1 cellular context compared by ENCODE assay signal in the genomic region with DNA sequence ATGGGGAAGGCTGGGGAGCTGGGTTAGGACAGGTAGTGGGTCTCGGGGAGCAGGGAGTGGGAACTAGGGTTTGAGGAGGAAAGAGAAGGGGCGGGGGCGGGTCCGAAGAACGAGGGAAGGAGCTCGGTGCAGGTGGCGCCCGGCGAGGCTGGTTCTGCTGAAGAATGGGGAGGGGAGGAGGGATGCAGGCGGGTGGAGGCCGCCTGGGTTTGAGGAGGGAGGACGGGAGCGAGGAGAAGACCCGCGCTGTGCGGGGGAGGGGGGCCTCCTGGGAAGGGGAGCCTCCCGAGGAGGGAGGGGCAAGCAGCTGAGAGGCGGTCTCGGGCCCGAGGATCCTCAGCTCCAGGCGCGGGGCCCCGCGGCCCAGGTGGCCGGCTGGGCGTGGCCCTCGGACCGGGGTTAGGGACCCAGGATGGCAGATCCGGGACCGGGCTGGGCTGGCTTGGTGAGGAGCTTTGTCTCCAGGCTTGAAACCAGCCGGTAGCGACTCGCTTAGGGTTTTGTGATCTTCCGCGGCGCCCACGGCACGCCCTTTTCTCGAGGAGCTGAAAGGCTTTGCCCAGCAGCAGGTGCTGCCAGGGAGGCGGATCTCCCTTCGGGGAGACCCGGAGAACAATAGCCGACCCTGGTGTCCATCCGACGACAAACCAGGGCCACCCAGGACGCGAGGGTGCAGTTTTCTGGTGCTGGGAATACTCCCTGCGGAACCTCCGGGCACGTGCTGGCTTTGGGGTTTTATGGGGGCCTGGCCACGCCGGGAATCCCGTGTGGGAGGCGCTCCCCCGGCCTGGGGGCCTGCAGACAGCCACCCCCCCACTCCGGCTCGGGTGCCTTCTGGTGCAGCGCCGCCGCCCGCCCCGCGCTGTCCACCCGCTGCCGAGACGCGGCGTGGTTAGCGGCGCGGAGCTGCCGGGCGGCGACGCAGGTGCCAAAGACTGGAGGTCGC.
TF ChIP-seq lines count a peak whose summit lies in the region.

No MANE protein-coding gene starts in this region.

TF ChIP-seq in WTC11, 78 proteins besides CTCF, POLR2A, EP300 and RAD21 (continued from another document and continues in another):
- TF ChIP-seq, protein P1, sequence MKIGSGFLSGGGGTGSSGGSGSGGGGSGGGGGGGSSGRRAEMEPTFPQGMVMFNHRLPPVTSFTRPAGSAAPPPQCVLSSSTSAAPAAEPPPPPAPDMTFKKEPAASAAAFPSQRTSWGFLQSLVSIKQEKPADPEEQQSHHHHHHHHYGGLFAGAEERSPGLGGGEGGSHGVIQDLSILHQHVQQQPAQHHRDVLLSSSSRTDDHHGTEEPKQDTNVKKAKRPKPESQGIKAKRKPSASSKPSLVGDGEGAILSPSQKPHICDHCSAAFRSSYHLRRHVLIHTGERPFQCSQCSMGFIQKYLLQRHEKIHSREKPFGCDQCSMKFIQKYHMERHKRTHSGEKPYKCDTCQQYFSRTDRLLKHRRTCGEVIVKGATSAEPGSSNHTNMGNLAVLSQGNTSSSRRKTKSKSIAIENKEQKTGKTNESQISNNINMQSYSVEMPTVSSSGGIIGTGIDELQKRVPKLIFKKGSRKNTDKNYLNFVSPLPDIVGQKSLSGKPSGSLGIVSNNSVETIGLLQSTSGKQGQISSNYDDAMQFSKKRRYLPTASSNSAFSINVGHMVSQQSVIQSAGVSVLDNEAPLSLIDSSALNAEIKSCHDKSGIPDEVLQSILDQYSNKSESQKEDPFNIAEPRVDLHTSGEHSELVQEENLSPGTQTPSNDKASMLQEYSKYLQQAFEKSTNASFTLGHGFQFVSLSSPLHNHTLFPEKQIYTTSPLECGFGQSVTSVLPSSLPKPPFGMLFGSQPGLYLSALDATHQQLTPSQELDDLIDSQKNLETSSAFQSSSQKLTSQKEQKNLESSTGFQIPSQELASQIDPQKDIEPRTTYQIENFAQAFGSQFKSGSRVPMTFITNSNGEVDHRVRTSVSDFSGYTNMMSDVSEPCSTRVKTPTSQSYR (CRISPR knock-in tag; IDR thresholded peaks at IDR 0.05): no peak
- TF ChIP-seq GABPB1 (CRISPR knock-in tag; IDR thresholded peaks at IDR 0.05) (no peak), FOXJ3 (CRISPR knock-in tag; IDR thresholded peaks at IDR 0.05; ENCODE audit: borderline replicate concordance) (no peak), ATF3 (CRISPR knock-in tag; conservative IDR thresholded peaks at IDR 0.05) (no peak), CBFB (CRISPR knock-in tag; IDR thresholded peaks at IDR 0.05; ENCODE audit: low read depth) (no peak), ATF2 (CRISPR knock-in tag; IDR thresholded peaks at IDR 0.05; ENCODE audit: borderline replicate concordance, low read depth) (no peak), EMX1 (CRISPR knock-in tag; IDR thresholded peaks at IDR 0.05) (no peak), NR3C1 (CRISPR knock-in tag; conservative IDR thresholded peaks at IDR 0.05; ENCODE audit: low read depth) (no peak), IRF2 (CRISPR knock-in tag; IDR thresholded peaks at IDR 0.05; ENCODE audit: borderline replicate concordance, low read depth) (no peak), HMGXB4 (CRISPR knock-in tag; IDR thresholded peaks at IDR 0.05) (0 out of 2 replicates have a peak, but pooled peaks have one; percentile 34), JUN (CRISPR knock-in tag; IDR thresholded peaks at IDR 0.05) (0 out of 2 replicates have a peak, but pooled peaks have one; percentile 38), HMGA2 (CRISPR knock-in tag; IDR thresholded peaks at IDR 0.05) (no peak), NR2C2 (CRISPR knock-in tag; IDR thresholded peaks at IDR 0.05) (no peak), CDX4 (CRISPR knock-in tag; IDR thresholded peaks at IDR 0.05; ENCODE audit: borderline replicate concordance) (no peak), PRRX2 (CRISPR knock-in tag; IDR thresholded peaks at IDR 0.05) (no peak), AR (CRISPR knock-in tag; IDR thresholded peaks at IDR 0.05) (no peak), ATF1 (CRISPR knock-in tag; IDR thresholded peaks at IDR 0.05) (no peak), OVOL2 (CRISPR knock-in tag; IDR thresholded peaks at IDR 0.05; ENCODE audit: borderline replicate concordance) (no peak), ZNF416 (CRISPR knock-in tag; IDR thresholded peaks at IDR 0.05) (no peak), ZNF121 (CRISPR knock-in tag; IDR thresholded peaks at IDR 0.05) (no peak), ZNF396 (CRISPR knock-in tag; IDR thresholded peaks at IDR 0.05; ENCODE audit: borderline replicate concordance) (no peak), JAZF1 (CRISPR knock-in tag; IDR thresholded peaks at IDR 0.05) (no peak), ERG (CRISPR knock-in tag; IDR thresholded peaks at IDR 0.05) (no peak), ZNF263 (CRISPR knock-in tag; IDR thresholded peaks at IDR 0.05; ENCODE audit: low read depth) (peak; percentile 93; the same call in 1 of the 2 replicates), ZNF425 (CRISPR knock-in tag; conservative IDR thresholded peaks at IDR 0.05) (no peak), CREB1 (CRISPR knock-in tag; IDR thresholded peaks at IDR 0.05) (no peak), FOXP1 (CRISPR knock-in tag; IDR thresholded peaks at IDR 0.05; ENCODE audit: borderline replicate concordance) (no peak), MAX (CRISPR knock-in tag; IDR thresholded peaks at IDR 0.05) (peak; percentile 53), PREB (CRISPR knock-in tag; IDR thresholded peaks at IDR 0.05; ENCODE audit: borderline replicate concordance) (no peak)
- TF ChIP-seq, protein P2, sequence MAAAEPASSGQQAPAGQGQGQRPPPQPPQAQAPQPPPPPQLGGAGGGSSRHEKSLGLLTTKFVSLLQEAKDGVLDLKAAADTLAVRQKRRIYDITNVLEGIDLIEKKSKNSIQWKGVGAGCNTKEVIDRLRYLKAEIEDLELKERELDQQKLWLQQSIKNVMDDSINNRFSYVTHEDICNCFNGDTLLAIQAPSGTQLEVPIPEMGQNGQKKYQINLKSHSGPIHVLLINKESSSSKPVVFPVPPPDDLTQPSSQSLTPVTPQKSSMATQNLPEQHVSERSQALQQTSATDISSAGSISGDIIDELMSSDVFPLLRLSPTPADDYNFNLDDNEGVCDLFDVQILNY (CRISPR knock-in tag; IDR thresholded peaks at IDR 0.05): no peak; the same call in 1 of the 2 replicates
- TF ChIP-seq, protein P3, sequence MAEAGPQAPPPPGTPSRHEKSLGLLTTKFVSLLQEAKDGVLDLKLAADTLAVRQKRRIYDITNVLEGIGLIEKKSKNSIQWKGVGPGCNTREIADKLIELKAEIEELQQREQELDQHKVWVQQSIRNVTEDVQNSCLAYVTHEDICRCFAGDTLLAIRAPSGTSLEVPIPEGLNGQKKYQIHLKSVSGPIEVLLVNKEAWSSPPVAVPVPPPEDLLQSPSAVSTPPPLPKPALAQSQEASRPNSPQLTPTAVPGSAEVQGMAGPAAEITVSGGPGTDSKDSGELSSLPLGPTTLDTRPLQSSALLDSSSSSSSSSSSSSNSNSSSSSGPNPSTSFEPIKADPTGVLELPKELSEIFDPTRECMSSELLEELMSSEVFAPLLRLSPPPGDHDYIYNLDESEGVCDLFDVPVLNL (CRISPR knock-in tag; IDR thresholded peaks at IDR 0.05; ENCODE audit: borderline replicate concordance, low read depth): no peak
- TF ChIP-seq, protein P4, sequence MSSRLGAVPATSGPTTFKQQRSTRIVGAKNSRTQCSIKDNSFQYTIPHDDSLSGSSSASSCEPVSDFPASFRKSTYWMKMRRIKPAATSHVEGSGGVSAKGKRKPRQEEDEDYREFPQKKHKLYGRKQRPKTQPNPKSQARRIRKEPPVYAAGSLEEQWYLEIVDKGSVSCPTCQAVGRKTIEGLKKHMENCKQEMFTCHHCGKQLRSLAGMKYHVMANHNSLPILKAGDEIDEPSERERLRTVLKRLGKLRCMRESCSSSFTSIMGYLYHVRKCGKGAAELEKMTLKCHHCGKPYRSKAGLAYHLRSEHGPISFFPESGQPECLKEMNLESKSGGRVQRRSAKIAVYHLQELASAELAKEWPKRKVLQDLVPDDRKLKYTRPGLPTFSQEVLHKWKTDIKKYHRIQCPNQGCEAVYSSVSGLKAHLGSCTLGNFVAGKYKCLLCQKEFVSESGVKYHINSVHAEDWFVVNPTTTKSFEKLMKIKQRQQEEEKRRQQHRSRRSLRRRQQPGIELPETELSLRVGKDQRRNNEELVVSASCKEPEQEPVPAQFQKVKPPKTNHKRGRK (CRISPR knock-in tag; IDR thresholded peaks at IDR 0.05; ENCODE audit: borderline replicate concordance): no peak
